In genomic region chr1:6420594-6421042, GRCh38 we compare ENCODE assay signal across 1 cellular context.
TF ChIP-seq lines count a peak whose summit lies in the region.

No MANE protein-coding gene starts in this region.

TF ChIP-seq in GM12878, 131 proteins besides CTCF, POLR2A, EP300 and RAD21:
- TF ChIP-seq LARP7 (IDR thresholded peaks at IDR 0.05): no peak
- TF ChIP-seq FOXM1 (IDR thresholded peaks at IDR 0.05; ENCODE audit: low read depth, low read length): no peak
- no peak for TF ChIP-seq BRCA1 (IDR thresholded peaks at IDR 0.05; ENCODE audit: low read depth, low read length)
- TF ChIP-seq ELK1 (IDR thresholded peaks at IDR 0.05; ENCODE audit: low read depth, low read length): no peak
- no peak for TF ChIP-seq BCL11A (IDR thresholded peaks at IDR 0.05; ENCODE audit: low read depth, low read length)
- TF ChIP-seq USF1 (IDR thresholded peaks at IDR 0.05; ENCODE audit: borderline replicate concordance, extremely low read length, insufficient read depth, low read depth, low read length): no peak
- TF ChIP-seq WRNIP1 (IDR thresholded peaks at IDR 0.05; ENCODE audit: borderline replicate concordance, low read depth, low read length): no peak
- no peak for TF ChIP-seq TCF7 (IDR thresholded peaks at IDR 0.05; ENCODE audit: borderline replicate concordance)
- TF ChIP-seq SIX5 (IDR thresholded peaks at IDR 0.05; ENCODE audit: low read depth, low read length, severe bottlenecking): no peak
- no peak for TF ChIP-seq IKZF1 (conservative IDR thresholded peaks at IDR 0.05)
- TF ChIP-seq HDAC6 (IDR thresholded peaks at IDR 0.05; ENCODE audit: unreplicated experiment): no peak
